24 cellular contexts compared by ENCODE assay signal in genomic region chr6:11848252-11848651, GRCh38.
"Had no signal": no experiment of that assay in that cellular context is flagged by ENCODE, and none has a peak within 500 bp of the region (broad histone marks: within the 10 kb centered on the region; RNA-seq: fewer than 3 reads in every experiment).

No MANE protein-coding gene starts in this region.

- H3K27ac Mint-ChIP-seq: dendritic cell treated with granulocyte-macrophage colony-stimulating factor and Interleukin-4, amounts not matched to agents 40 ng/mL and 50 ng/mL, for 4 days; effector memory CD8-positive, alpha-beta T cell; naive thymus-derived CD8-positive, alpha-beta T cell; stimulated activated naive B cell treated with anti-CD40 and anti-IgM and Interleukin-4, amounts not matched to agents 10 μg/mL and 1 μg/mL and 100 μg/mL, for 72 hours; stimulated activated naive CD8-positive, alpha-beta T cell treated with anti-CD3 and anti-CD28 coated beads, Interleukin-15, amount 100 ng/mL, for 72 hours had no signal

- H3K36me3 ChIP-seq: esophagus squamous epithelium, gastroesophageal sphincter, left ventricle myocardium inferior, neutrophil, right lobe of liver, spleen, tibial nerve had no signal

- H3K4me1 ChIP-seq: left ventricle myocardium inferior, psoas muscle, spleen, testis, tibial nerve had no signal

- H3K9me3 ChIP-seq: esophagus squamous epithelium, gastroesophageal sphincter, left ventricle myocardium inferior, mucosa of descending colon, neutrophil, psoas muscle, right lobe of liver, spleen, testis, tibial nerve had no signal

- H3K27ac ChIP-seq: esophagus squamous epithelium, gastroesophageal sphincter, left ventricle myocardium inferior, neutrophil, psoas muscle, spleen, testis, tibial nerve had no signal

- H3K4me3 Mint-ChIP-seq: dendritic cell treated with granulocyte-macrophage colony-stimulating factor and Interleukin-4, amounts not matched to agents 40 ng/mL and 50 ng/mL, for 4 days; effector memory CD8-positive, alpha-beta T cell; naive thymus-derived CD8-positive, alpha-beta T cell; stimulated activated naive B cell treated with anti-CD40 and anti-IgM and Interleukin-4, amounts not matched to agents 10 μg/mL and 1 μg/mL and 100 μg/mL, for 72 hours; stimulated activated naive CD8-positive, alpha-beta T cell treated with anti-CD3 and anti-CD28 coated beads, Interleukin-15, amount 100 ng/mL, for 72 hours had no signal

- ATAC-seq: effector memory CD8-positive, alpha-beta T cell; gastroesophageal sphincter; left cardiac atrium; mucosa of descending colon; naive thymus-derived CD8-positive, alpha-beta T cell; psoas muscle; right lobe of liver; stimulated activated naive CD8-positive, alpha-beta T cell treated with anti-CD3 and anti-CD28 coated beads, Interleukin-15, amount 100 ng/mL, for 72 hours had no signal

- H3K27me3 ChIP-seq: esophagus squamous epithelium, gastroesophageal sphincter, neutrophil, right lobe of liver, spleen, testis, tibial nerve had no signal

- H3K9me3 Mint-ChIP-seq: dendritic cell treated with granulocyte-macrophage colony-stimulating factor and Interleukin-4, amounts not matched to agents 40 ng/mL and 50 ng/mL, for 4 days; effector memory CD8-positive, alpha-beta T cell had no signal

- H3K27me3 Mint-ChIP-seq: dendritic cell treated with granulocyte-macrophage colony-stimulating factor and Interleukin-4, amounts not matched to agents 40 ng/mL and 50 ng/mL, for 4 days; effector memory CD8-positive, alpha-beta T cell; naive thymus-derived CD8-positive, alpha-beta T cell; stimulated activated naive CD8-positive, alpha-beta T cell treated with anti-CD3 and anti-CD28 coated beads, Interleukin-15, amount 100 ng/mL, for 72 hours had no signal

- DNase-seq: effector memory CD8-positive, alpha-beta T cell; esophagus squamous epithelium; foreskin fibroblast; glutamatergic neuron; kidney; left cardiac atrium; left ventricle myocardium inferior; mucosa of descending colon; naive thymus-derived CD8-positive, alpha-beta T cell; psoas muscle; retina; right lobe of liver; spleen; stimulated activated CD4-positive, alpha-beta T cell treated with anti-CD3 and anti-CD28 coated beads, Interleukin-15, amount 100 ng/mL, for 24 hours; stimulated activated CD4-positive, alpha-beta T cell treated with anti-CD3 and anti-CD28 coated beads, Interleukin-1b, Interleukin-23, amount 100 ng/mL, for 48 hours; stimulated activated CD4-positive, alpha-beta T cell treated with anti-CD3 and anti-CD28 coated beads, Interleukin-4, amount 100 ng/mL, for 4 hours; stimulated activated naive B cell treated with anti-CD40 and anti-IgM and Interleukin-4, amounts not matched to agents 10 μg/mL and 1 μg/mL and 100 μg/mL, for 72 hours; stimulated activated naive CD8-positive, alpha-beta T cell treated with anti-CD3 and anti-CD28 coated beads, Interleukin-15, amount 100 ng/mL, for 72 hours; testis had no signal

- H3K36me3 Mint-ChIP-seq: naive thymus-derived CD8-positive, alpha-beta T cell; stimulated activated naive B cell treated with anti-CD40 and anti-IgM and Interleukin-4, amounts not matched to agents 10 μg/mL and 1 μg/mL and 100 μg/mL, for 72 hours had no signal

- H3K4me1 Mint-ChIP-seq: naive thymus-derived CD8-positive, alpha-beta T cell; stimulated activated naive CD8-positive, alpha-beta T cell treated with anti-CD3 and anti-CD28 coated beads, Interleukin-15, amount 100 ng/mL, for 72 hours had no signal

- H3K4me3 ChIP-seq: esophagus squamous epithelium, gastroesophageal sphincter, left ventricle myocardium inferior, lung, mucosa of descending colon, psoas muscle, right lobe of liver, spleen, testis, tibial nerve had no signal
